8 cellular contexts compared by ENCODE assay signal in the genomic region with DNA sequence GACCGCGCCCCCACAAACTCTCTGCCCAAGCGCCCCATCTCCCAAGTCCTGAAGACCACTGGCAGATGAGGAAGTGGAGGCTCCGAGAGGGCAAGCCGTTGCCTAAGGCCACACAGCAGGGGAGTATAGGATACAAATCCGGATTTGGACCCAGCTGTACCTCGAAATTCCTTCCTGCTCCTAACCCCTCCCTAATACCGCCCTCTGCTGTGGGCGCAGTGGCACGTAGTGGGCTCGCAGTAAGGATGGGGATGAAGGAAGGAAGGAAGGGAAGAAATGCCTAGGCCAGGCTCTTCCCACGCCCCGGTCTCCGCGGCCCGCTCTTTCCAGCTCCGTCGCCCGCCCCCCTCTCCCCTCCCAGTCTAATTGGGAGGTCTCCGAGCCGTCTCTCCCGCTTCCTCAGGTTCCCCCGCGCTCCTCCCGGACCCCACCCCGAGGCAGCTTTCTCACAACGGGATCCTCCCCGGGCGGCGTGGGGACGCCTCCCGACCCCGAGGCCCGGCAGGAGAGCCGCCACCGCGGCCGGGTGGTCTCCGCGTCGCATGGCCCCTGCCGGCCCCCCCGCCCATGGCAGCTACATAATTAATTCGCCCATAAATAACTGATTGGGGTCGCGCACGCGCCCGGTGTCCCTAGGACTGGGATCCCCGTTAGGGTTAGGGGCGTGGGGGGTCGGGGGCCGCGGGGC.
DNase-seq lines count a peak whose midpoint lies in the region; ATAC-seq and TF ChIP-seq lines count a peak whose summit lies in the region.

No MANE protein-coding gene starts in this region.

- H3K4me3 ChIP-seq in HFF-Myc (replicated peaks; ENCODE audit: low read depth, low read length) (peak overlapping the region; percentile 33), hepatocyte (peak overlapping the region; percentile 20), sigmoid colon (peak overlapping the region; percentile 41 to 67 (median 63))

- no peak for TF ChIP-seq EP300 in sigmoid colon (IDR thresholded peaks at IDR 0.05)

- WGBS in hepatocyte (ENCODE audit: low lambda C conversion rate, missing lambda C conversion rate): 26% methylated on average over 19 of the region's 54 CpGs
- 10 to 13% methylated on average over 54 of the region's 54 CpGs for WGBS in sigmoid colon, 2 donors

- no peaks in the 10 kb centered on the region for H3K36me3 Mint-ChIP-seq in activated T-cell treated with anti-CD3 and anti-CD28 coated beads, Interleukin-2, amount 50 U/mL, for 72 hours (ENCODE audit: insufficient read depth in 2 of 2)

- peak overlapping the region; percentile 62 to 73 for H3K4me3 Mint-ChIP-seq in activated T-cell treated with anti-CD3 and anti-CD28 coated beads, Interleukin-2, amount 50 U/mL, for 72 hours

- intact Hi-C loops in sigmoid colon (cut with DNase I): loop anchor here (1.0 to 5.0 kb wide), 6 partner anchors 22 to 341 kb away; no protein-coding TSS in a partner anchor

- TF ChIP-seq POLR2A in sigmoid colon (IDR thresholded peaks at IDR 0.05): no peak

- ATAC-seq in activated T-cell treated with anti-CD3 and anti-CD28 coated beads, Interleukin-2, amount 50 U/mL, for 72 hours (replicated peaks in 1 of 2): no peak

- peaks cover 7% of the 10 kb centered on the region for H3K79me2 ChIP-seq in hepatocyte

- peaks cover 69% of the 10 kb centered on the region for H3K4me1 ChIP-seq in hepatocyte (ENCODE audit: insufficient read depth)
- H3K4me1 ChIP-seq in sigmoid colon: peaks cover 0 to 76% (median 71%) of the 10 kb centered on the region in 4 donors

- no peaks in the 10 kb centered on the region for H3K9me3 Mint-ChIP-seq in activated T-cell treated with anti-CD3 and anti-CD28 coated beads, Interleukin-2, amount 50 U/mL, for 72 hours

- H3K4me2 ChIP-seq in hepatocyte: peak overlapping the region; percentile 96

- TF ChIP-seq CTCF in HFF-Myc (IDR thresholded peaks at IDR 0.05; ENCODE audit: low read depth, low read length, missing control alignments) (peak; percentile 17), hepatocyte (IDR thresholded peaks at IDR 0.05; ENCODE audit: poor library complexity) (peak; percentile 8), sigmoid colon (IDR thresholded peaks at IDR 0.05) (no peak)

- H3K27ac Mint-ChIP-seq in activated T-cell treated with anti-CD3 and anti-CD28 coated beads, Interleukin-2, amount 50 U/mL, for 72 hours: no peak overlapping the region

- no peaks in the 10 kb centered on the region for H3K36me3 ChIP-seq in hepatocyte (replicated peaks; ENCODE audit: insufficient read depth, low read depth)
- H3K36me3 ChIP-seq in sigmoid colon: no peaks in the 10 kb centered on the region

- H3K27me3 ChIP-seq in hepatocyte (no peaks in the 10 kb centered on the region), sigmoid colon (no peaks in the 10 kb centered on the region)

- no peaks in the 10 kb centered on the region for H3K27me3 Mint-ChIP-seq in activated T-cell treated with anti-CD3 and anti-CD28 coated beads, Interleukin-2, amount 50 U/mL, for 72 hours (ENCODE audit: low read depth)

- no peak for DNase-seq in HFF-Myc (ENCODE audit: extremely low read depth, low read depth)
- no peak for DNase-seq in activated T-cell treated with anti-CD3 and anti-CD28 coated beads, Interleukin-2, amount 50 U/mL, for 72 hours
- DNase-seq in hepatocyte (ENCODE audit: low spot score): peak; percentile 62
- DNase-seq in sigmoid colon: no peak
- DNase-seq in T-helper 9 cell: no peak
- no peak for DNase-seq in stimulated activated CD4-positive, alpha-beta T cell treated with anti-CD3 and anti-CD28 coated beads, Interleukin-12 subunit alpha, Interleukin-12 subunit beta, amount 100 ng/mL, for 4 hours
- DNase-seq in NCI-H1930 (lab: John Stamatoyannopoulos, UW): no peak
- DNase-seq in cerebellar nuclear complex (lab: John Stamatoyannopoulos, UW): no peak

- H2AFZ ChIP-seq in hepatocyte: peak overlapping the region; percentile 10

- H3K9me2 ChIP-seq in hepatocyte (replicated peaks; ENCODE audit: insufficient read depth): no peaks in the 10 kb centered on the region

- H3K4me1 Mint-ChIP-seq in activated T-cell treated with anti-CD3 and anti-CD28 coated beads, Interleukin-2, amount 50 U/mL, for 72 hours (ENCODE audit: low read depth): peaks cover 38% of the 10 kb centered on the region

- H3K27ac ChIP-seq in hepatocyte (peak overlapping the region; percentile 100), sigmoid colon (peak overlapping the region; percentile 99 to 100 (median 99))

- no peaks in the 10 kb centered on the region for H4K20me1 ChIP-seq in hepatocyte (ENCODE audit: insufficient read depth, poor library complexity, severe bottlenecking)

- no peaks in the 10 kb centered on the region for H3K9me3 ChIP-seq in hepatocyte (ENCODE audit: low read depth)
- no peaks in the 10 kb centered on the region for H3K9me3 ChIP-seq in sigmoid colon

Comparison
In these comparisons a context has a peak if more than half of its experiments do, and no peak if none do; other contexts are left out.
1. CTCF ChIP-seq: peak in HFF-Myc (single experiment) and hepatocyte (single experiment); none in sigmoid colon (0 of 4).
2. Peak in every context shown above with its lines, with median percentiles within 50 percentile points of each other: H3K4me3 ChIP-seq.